21 cellular contexts compared by ENCODE assay signal in the genomic region with DNA sequence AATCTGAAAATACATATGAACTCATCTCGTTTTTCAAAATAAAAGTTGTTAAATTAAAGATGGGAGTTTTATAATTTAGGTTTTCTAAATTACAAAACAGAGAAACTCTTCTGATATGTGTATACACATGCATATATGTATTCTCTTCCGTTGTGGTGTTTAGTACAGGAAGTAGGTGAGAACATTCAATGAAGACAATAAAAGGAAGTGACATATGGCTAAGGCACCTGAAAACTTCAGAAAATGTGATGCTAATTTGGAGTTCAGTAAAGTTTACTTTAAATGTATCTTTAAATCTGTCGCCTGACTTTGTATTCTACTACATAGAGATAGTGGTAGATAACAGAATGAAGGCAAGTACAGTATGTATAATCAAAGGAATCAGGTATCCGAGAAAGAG. TPM values are rescaled to one million over a fixed set of nuclear protein-coding genes. Genes with fewer than 3 reads are reported as not detected.
DNase-seq lines count a peak whose midpoint lies in the region; ATAC-seq, FAIRE-seq and TF ChIP-seq lines count a peak whose summit lies in the region.
"Had no signal": no experiment of that assay in that cellular context is flagged by ENCODE, and none has a peak within 500 bp of the region (broad histone marks: within the 10 kb centered on the region; RNA-seq: fewer than 3 reads in every experiment).

No MANE protein-coding gene starts in this region.

- no peak for TF ChIP-seq CTCF in CD8-positive, alpha-beta T cell (IDR thresholded peaks at IDR 0.05)
- TF ChIP-seq CTCF in astrocyte (IDR thresholded peaks at IDR 0.05; ENCODE audit: insufficient read depth, low read depth, low read length) (no peak), OCI-LY7 (conservative IDR thresholded peaks at IDR 0.05; ENCODE audit: low read length) (no peak)

- H3K9me3 ChIP-seq in CD8-positive, alpha-beta T cell (ENCODE audit: low read length): no peaks in the 10 kb centered on the region
- H3K9me3 ChIP-seq in astrocyte (ENCODE audit: insufficient read depth, low read depth, low read length): no peaks in the 10 kb centered on the region
- no peaks in the 10 kb centered on the region for H3K9me3 ChIP-seq in naive thymus-derived CD4-positive, alpha-beta T cell (ENCODE audit: control insufficient read depth in 2 of 3, low read length in 3 of 3)
- H3K9me3 ChIP-seq in OCI-LY7 (ENCODE audit: low read length): no peaks in the 10 kb centered on the region
- H3K9me3 ChIP-seq: HAP-1 had no signal

- no peak overlapping the region for H3K9ac ChIP-seq in astrocyte (ENCODE audit: low read length)

- no peak overlapping the region for H2AFZ ChIP-seq in astrocyte (ENCODE audit: low read depth, low read length)
- H2AFZ ChIP-seq in OCI-LY7 (ENCODE audit: low read length): no peak overlapping the region

- CTCF ChIA-PET in activated CD4-positive, alpha-beta T cell treated with anti-CD3 and anti-CD28 coated beads for 36 hours (lab: Charles Lee): no interaction called here
- CTCF ChIA-PET in activated CD4-positive, alpha-beta T cell treated with anti-CD3 and anti-CD28 coated beads, Interleukin-2, amount 10 ng/mL, durations not matched to agents 7 days and 5 days (lab: Charles Lee): no interaction called here
- CTCF ChIA-PET in CD8-positive, alpha-beta T cell (lab: Charles Lee): no interaction called here
- CTCF ChIA-PET in naive thymus-derived CD4-positive, alpha-beta T cell (lab: Charles Lee): interaction anchor here (0.6 kb wide), 1 partner anchor 11 kb away, joined by 4 read pairs; no protein-coding TSS in a partner anchor
- CTCF ChIA-PET in OCI-LY7 (lab: Charles Lee; ENCODE audit: unreplicated experiment): no interaction called here

- intact Hi-C loops in activated CD4-positive, alpha-beta T cell treated with anti-CD3 and anti-CD28 coated beads for 36 hours (cut with DNase I, micrococcal nuclease): no loop called here
- intact Hi-C loops in CD8-positive, alpha-beta T cell (cut with DNase I, micrococcal nuclease): no loop called here
- intact Hi-C loops in naive thymus-derived CD4-positive, alpha-beta T cell (cut with micrococcal nuclease): loop anchor here in 1 of 2 donors (10.0 kb wide), 1 partner anchor 646 kb away; no protein-coding TSS in a partner anchor
- intact Hi-C loops in OCI-LY7 (cut with micrococcal nuclease; ENCODE audit: unreplicated experiment): no loop called here

- no peaks in the 10 kb centered on the region for H3K9me2 ChIP-seq in OCI-LY7 (ENCODE audit: insufficient read depth, low read length)

- no peaks in the 10 kb centered on the region for H3K4me1 ChIP-seq in CD8-positive, alpha-beta T cell (ENCODE audit: insufficient read depth, low read length)
- H3K4me1 ChIP-seq in astrocyte (ENCODE audit: insufficient read depth, low read length) (no peaks in the 10 kb centered on the region), OCI-LY7 (ENCODE audit: insufficient read depth, low read length, poor library complexity, severe bottlenecking) (no peaks in the 10 kb centered on the region)
- no peaks in the 10 kb centered on the region for H3K4me1 ChIP-seq in naive thymus-derived CD4-positive, alpha-beta T cell (ENCODE audit: control insufficient read depth in 2 of 2, insufficient read depth in 2 of 2, low read length in 2 of 2)

- H3K36me3 ChIP-seq in CD8-positive, alpha-beta T cell (ENCODE audit: insufficient read depth, low read length): no peaks in the 10 kb centered on the region
- H3K36me3 ChIP-seq in astrocyte (ENCODE audit: insufficient read depth, low read length) (no peaks in the 10 kb centered on the region), OCI-LY7 (ENCODE audit: insufficient read depth, low read length) (no peaks in the 10 kb centered on the region)
- no peaks in the 10 kb centered on the region for H3K36me3 ChIP-seq in naive thymus-derived CD4-positive, alpha-beta T cell (ENCODE audit: control insufficient read depth in 2 of 3, insufficient read depth in 3 of 3, low read length in 3 of 3)
- H3K36me3 ChIP-seq: HAP-1 had no signal

- no peak overlapping the region for H3K4me2 ChIP-seq in astrocyte (ENCODE audit: low read length)
- H3K4me2 ChIP-seq in OCI-LY7 (ENCODE audit: low read length): no peak overlapping the region

- no peak for ATAC-seq in activated CD4-positive, alpha-beta T cell treated with anti-CD3 and anti-CD28 coated beads for 36 hours
- peak; percentile 31 for ATAC-seq in CD8-positive, alpha-beta T cell
- peak; percentile 50 for ATAC-seq in naive thymus-derived CD4-positive, alpha-beta T cell
- ATAC-seq in HG03025 (IDR thresholded peaks at IDR 0.05; ENCODE audit: low FRiP score, unreplicated experiment): no peak
- ATAC-seq: GM12878, K562 had no signal

- no peaks in the 10 kb centered on the region for H3K27me3 ChIP-seq in CD8-positive, alpha-beta T cell (ENCODE audit: insufficient read depth, low read length)
- no peaks in the 10 kb centered on the region for H3K27me3 ChIP-seq in astrocyte (ENCODE audit: insufficient read depth, low read length)
- H3K27me3 ChIP-seq in naive thymus-derived CD4-positive, alpha-beta T cell (ENCODE audit: control insufficient read depth in 2 of 2, insufficient read depth in 2 of 2, low read length in 2 of 2): no peaks in the 10 kb centered on the region

- peak overlapping the region; percentile 60 for H3K27ac Mint-ChIP-seq in activated CD4-positive, alpha-beta T cell treated with anti-CD3 and anti-CD28 coated beads for 36 hours
- no peak overlapping the region for H3K27ac Mint-ChIP-seq in activated CD4-positive, alpha-beta T cell treated with anti-CD3 and anti-CD28 coated beads, Interleukin-2, amount 10 ng/mL, durations not matched to agents 7 days and 5 days
- peak overlapping the region; percentile 67 for H3K27ac Mint-ChIP-seq in CD8-positive, alpha-beta T cell
- no peak overlapping the region for H3K27ac Mint-ChIP-seq in astrocyte (ENCODE audit: unreplicated experiment)
- peak overlapping the region in 8 of 9 donors; percentile 47 to 94 (median 72) for H3K27ac Mint-ChIP-seq in naive thymus-derived CD4-positive, alpha-beta T cell

- H3K27me3 Mint-ChIP-seq in activated CD4-positive, alpha-beta T cell treated with anti-CD3 and anti-CD28 coated beads for 36 hours: no peaks in the 10 kb centered on the region
- H3K27me3 Mint-ChIP-seq in activated CD4-positive, alpha-beta T cell treated with anti-CD3 and anti-CD28 coated beads, Interleukin-2, amount 10 ng/mL, durations not matched to agents 7 days and 5 days: no peaks in the 10 kb centered on the region
- no peaks in the 10 kb centered on the region for H3K27me3 Mint-ChIP-seq in CD8-positive, alpha-beta T cell (ENCODE audit: low read depth)
- no peaks in the 10 kb centered on the region for H3K27me3 Mint-ChIP-seq in astrocyte (ENCODE audit: low read depth, unreplicated experiment)
- H3K27me3 Mint-ChIP-seq in naive thymus-derived CD4-positive, alpha-beta T cell: no peaks in the 10 kb centered on the region

- POLR2A ChIA-PET in activated CD4-positive, alpha-beta T cell treated with anti-CD3 and anti-CD28 coated beads for 36 hours (lab: Charles Lee): no interaction called here
- POLR2A ChIA-PET in activated CD4-positive, alpha-beta T cell treated with anti-CD3 and anti-CD28 coated beads, Interleukin-2, amount 10 ng/mL, durations not matched to agents 7 days and 5 days (lab: Charles Lee): no interaction called here
- POLR2A ChIA-PET in CD8-positive, alpha-beta T cell (lab: Charles Lee): no interaction called here
- POLR2A ChIA-PET in naive thymus-derived CD4-positive, alpha-beta T cell (lab: Charles Lee): interaction anchor here (1.3 kb wide), 1 partner anchor 35 kb away, joined by 6 read pairs; no protein-coding TSS in a partner anchor
- POLR2A ChIA-PET in OCI-LY7 (lab: Charles Lee): no interaction called here

- FAIRE-seq in astrocyte (lab: Jason Lieb, UNC): peak; percentile 84
- FAIRE-seq: GM12878, GM18507, K562 had no signal

- H3K36me3 Mint-ChIP-seq in activated CD4-positive, alpha-beta T cell treated with anti-CD3 and anti-CD28 coated beads for 36 hours (ENCODE audit: low read depth): no peaks in the 10 kb centered on the region
- H3K36me3 Mint-ChIP-seq in activated CD4-positive, alpha-beta T cell treated with anti-CD3 and anti-CD28 coated beads, Interleukin-2, amount 10 ng/mL, durations not matched to agents 7 days and 5 days (ENCODE audit: low read depth): peaks cover 3% of the 10 kb centered on the region
- no peaks in the 10 kb centered on the region for H3K36me3 Mint-ChIP-seq in CD8-positive, alpha-beta T cell
- no peaks in the 10 kb centered on the region for H3K36me3 Mint-ChIP-seq in astrocyte (ENCODE audit: low read depth, unreplicated experiment)
- H3K36me3 Mint-ChIP-seq in naive thymus-derived CD4-positive, alpha-beta T cell: peaks cover 0 to 19% (median 0%) of the 10 kb centered on the region in 5 donors

- no peak for DNase-seq in activated CD4-positive, alpha-beta T cell treated with anti-CD3 and anti-CD28 coated beads for 36 hours
- DNase-seq in activated CD4-positive, alpha-beta T cell treated with anti-CD3 and anti-CD28 coated beads, Interleukin-2, amount 10 ng/mL, durations not matched to agents 7 days and 5 days: no peak
- no peak for DNase-seq in CD8-positive, alpha-beta T cell
- DNase-seq in astrocyte (ENCODE audit: low read depth): no peak
- DNase-seq in naive thymus-derived CD4-positive, alpha-beta T cell: peak in 5 of 9 donors; percentile 15 to 54 (median 48)
- no peak for DNase-seq in mesenteric fat pad (ENCODE audit: low spot score)
- no peak for DNase-seq in OCI-LY7 (ENCODE audit: low spot score)
- DNase-seq: DMS 273 treated with DMSO at 0.1 percent for 48 hours, GDM1, MV-4-11, NCI-H1417, NCI-H1930, NCI-H69, SHP77 had no signal

- BruUV-seq in OCI-LY7 (replicated peaks; lab: Mats Ljungman, UMichigan): no TSS peak

- H4K20me1 ChIP-seq in astrocyte (ENCODE audit: insufficient read depth, low read length) (no peaks in the 10 kb centered on the region), OCI-LY7 (ENCODE audit: insufficient read depth, low read length) (no peaks in the 10 kb centered on the region)

- H3K4me1 Mint-ChIP-seq in activated CD4-positive, alpha-beta T cell treated with anti-CD3 and anti-CD28 coated beads for 36 hours: peaks cover 5% of the 10 kb centered on the region
- H3K4me1 Mint-ChIP-seq in activated CD4-positive, alpha-beta T cell treated with anti-CD3 and anti-CD28 coated beads, Interleukin-2, amount 10 ng/mL, durations not matched to agents 7 days and 5 days: peaks cover 7% of the 10 kb centered on the region
- peaks cover 6% of the 10 kb centered on the region for H3K4me1 Mint-ChIP-seq in CD8-positive, alpha-beta T cell (ENCODE audit: low read depth)
- no peaks in the 10 kb centered on the region for H3K4me1 Mint-ChIP-seq in astrocyte (ENCODE audit: low read depth, unreplicated experiment)
- peaks cover 3 to 37% (median 21%) of the 10 kb centered on the region in 7 donors for H3K4me1 Mint-ChIP-seq in naive thymus-derived CD4-positive, alpha-beta T cell

- no peak overlapping the region for H3K27ac ChIP-seq in CD8-positive, alpha-beta T cell (ENCODE audit: low read depth, low read length)
- no peak overlapping the region for H3K27ac ChIP-seq in astrocyte (ENCODE audit: low read depth, low read length)
- no peak overlapping the region for H3K27ac ChIP-seq in naive thymus-derived CD4-positive, alpha-beta T cell (ENCODE audit: low read depth, low read length)
- no peak overlapping the region for H3K27ac ChIP-seq in OCI-LY7 (ENCODE audit: low read depth, low read length, poor library complexity, severe bottlenecking)
- H3K27ac ChIP-seq: 22Rv1 had no signal

- H3K9me3 Mint-ChIP-seq in activated CD4-positive, alpha-beta T cell treated with anti-CD3 and anti-CD28 coated beads for 36 hours (ENCODE audit: low read depth): peaks cover 7% of the 10 kb centered on the region
- peaks cover 7% of the 10 kb centered on the region for H3K9me3 Mint-ChIP-seq in activated CD4-positive, alpha-beta T cell treated with anti-CD3 and anti-CD28 coated beads, Interleukin-2, amount 10 ng/mL, durations not matched to agents 7 days and 5 days
- peaks cover 3% of the 10 kb centered on the region for H3K9me3 Mint-ChIP-seq in CD8-positive, alpha-beta T cell
- no peaks in the 10 kb centered on the region for H3K9me3 Mint-ChIP-seq in astrocyte (ENCODE audit: unreplicated experiment)
- peaks cover 0 to 13% (median 1%) of the 10 kb centered on the region in 11 donors for H3K9me3 Mint-ChIP-seq in naive thymus-derived CD4-positive, alpha-beta T cell

- no peaks in the 10 kb centered on the region for H3K79me2 ChIP-seq in astrocyte (ENCODE audit: insufficient read depth, low read length)
- no peaks in the 10 kb centered on the region for H3K79me2 ChIP-seq in OCI-LY7 (ENCODE audit: insufficient read depth, low read depth, low read length)

- no peak overlapping the region for H3K4me3 ChIP-seq in CD8-positive, alpha-beta T cell (ENCODE audit: low read depth, low read length)
- H3K4me3 ChIP-seq in astrocyte (ENCODE audit: insufficient read depth, low read depth, low read length) (no peak overlapping the region), OCI-LY7 (ENCODE audit: low read depth, low read length, poor library complexity, severe bottlenecking) (no peak overlapping the region)
- H3K4me3 ChIP-seq in naive thymus-derived CD4-positive, alpha-beta T cell (ENCODE audit: low read length): no peak overlapping the region
- H3K4me3 ChIP-seq: GM12878, HAP-1, K562 had no signal

- H3K4me3 Mint-ChIP-seq in activated CD4-positive, alpha-beta T cell treated with anti-CD3 and anti-CD28 coated beads for 36 hours: no peak overlapping the region
- H3K4me3 Mint-ChIP-seq in activated CD4-positive, alpha-beta T cell treated with anti-CD3 and anti-CD28 coated beads, Interleukin-2, amount 10 ng/mL, durations not matched to agents 7 days and 5 days: no peak overlapping the region
- H3K4me3 Mint-ChIP-seq in CD8-positive, alpha-beta T cell: no peak overlapping the region
- no peak overlapping the region for H3K4me3 Mint-ChIP-seq in astrocyte (ENCODE audit: unreplicated experiment)
- H3K4me3 Mint-ChIP-seq in naive thymus-derived CD4-positive, alpha-beta T cell: peak overlapping the region in 9 of 10 donors; percentile 0 to 79 (median 44)

RNA-seq across cellular contexts. Expression of a gene that starts 33.5 kb away (rescaled TPM):
- 100 to 1,000 TPM in 1 of 2 experiments, 10 to 100 TPM in 1; 89.0 to 112 TPM for total RNA-seq in activated CD4-positive, alpha-beta T cell treated with anti-CD3 and anti-CD28 coated beads for 36 hours
- total RNA-seq in activated CD4-positive, alpha-beta T cell treated with anti-CD3 and anti-CD28 coated beads, Interleukin-2, amount 10 ng/mL, durations not matched to agents 7 days and 5 days: 100 to 1,000 TPM; 148 to 185 TPM
- total RNA-seq in CD8-positive, alpha-beta T cell: 100 to 1,000 TPM; 123 to 125 TPM
- total RNA-seq in astrocyte (40.7 and 54.1 TPM in 2 replicates), mesenteric fat pad (46.2 TPM), OCI-LY7 (2022) (not detected in 2 replicates)
- total RNA-seq in naive thymus-derived CD4-positive, alpha-beta T cell: 100 to 1,000 TPM; 109 to 170 (median 154) TPM
- 100 to 1,000 TPM; 639 to 837 TPM for polyA plus RNA-seq in naive thymus-derived CD4-positive, alpha-beta T cell
- not detected in 2 replicates for total RNA-seq in OCI-LY7 (2014; rRNA removed; shearing (Covaris generic))
- polyA plus RNA-seq: BJ had no signal

Comparison
In these comparisons a context has a peak if more than half of its experiments do, and no peak if none do; other contexts are left out.
1. H3K27ac Mint-ChIP-seq: peak in activated CD4-positive, alpha-beta T cell treated with anti-CD3 and anti-CD28 coated beads for 36 hours (single experiment), CD8-positive, alpha-beta T cell (single experiment) and naive thymus-derived CD4-positive, alpha-beta T cell (8 of 9); none in activated CD4-positive, alpha-beta T cell treated with anti-CD3 and anti-CD28 coated beads, Interleukin-2, amount 10 ng/mL, durations not matched to agents 7 days and 5 days (single experiment) and astrocyte (single experiment).
2. ATAC-seq: peak in CD8-positive, alpha-beta T cell (single experiment) and naive thymus-derived CD4-positive, alpha-beta T cell (single experiment); none in activated CD4-positive, alpha-beta T cell treated with anti-CD3 and anti-CD28 coated beads for 36 hours (single experiment) and HG03025 (single experiment).
3. DNase-seq: peak in naive thymus-derived CD4-positive, alpha-beta T cell (5 of 9); none in activated CD4-positive, alpha-beta T cell treated with anti-CD3 and anti-CD28 coated beads for 36 hours (single experiment), activated CD4-positive, alpha-beta T cell treated with anti-CD3 and anti-CD28 coated beads, Interleukin-2, amount 10 ng/mL, durations not matched to agents 7 days and 5 days (single experiment), CD8-positive, alpha-beta T cell (0 of 7), astrocyte (single experiment), mesenteric fat pad (single experiment) and OCI-LY7 (single experiment).
4. H3K4me3 Mint-ChIP-seq: peak in naive thymus-derived CD4-positive, alpha-beta T cell (9 of 10); none in activated CD4-positive, alpha-beta T cell treated with anti-CD3 and anti-CD28 coated beads for 36 hours (single experiment), activated CD4-positive, alpha-beta T cell treated with anti-CD3 and anti-CD28 coated beads, Interleukin-2, amount 10 ng/mL, durations not matched to agents 7 days and 5 days (single experiment), CD8-positive, alpha-beta T cell (single experiment) and astrocyte (single experiment).
5. RNA of a gene that starts 33.5 kb away (total RNA-seq): 148 to 185 TPM in activated CD4-positive, alpha-beta T cell treated with anti-CD3 and anti-CD28 coated beads, Interleukin-2, amount 10 ng/mL, durations not matched to agents 7 days and 5 days, 109 to 170 TPM in naive thymus-derived CD4-positive, alpha-beta T cell, 123 to 125 TPM in CD8-positive, alpha-beta T cell, 89.0 to 112 TPM in activated CD4-positive, alpha-beta T cell treated with anti-CD3 and anti-CD28 coated beads for 36 hours, 46.2 TPM in mesenteric fat pad (single experiment) and 40.7 to 54.1 TPM in astrocyte; not detected in OCI-LY7; every median in the first group is over 10 times any median in the second.